ENCODE assay signal across 14 cellular contexts in the genomic region with DNA sequence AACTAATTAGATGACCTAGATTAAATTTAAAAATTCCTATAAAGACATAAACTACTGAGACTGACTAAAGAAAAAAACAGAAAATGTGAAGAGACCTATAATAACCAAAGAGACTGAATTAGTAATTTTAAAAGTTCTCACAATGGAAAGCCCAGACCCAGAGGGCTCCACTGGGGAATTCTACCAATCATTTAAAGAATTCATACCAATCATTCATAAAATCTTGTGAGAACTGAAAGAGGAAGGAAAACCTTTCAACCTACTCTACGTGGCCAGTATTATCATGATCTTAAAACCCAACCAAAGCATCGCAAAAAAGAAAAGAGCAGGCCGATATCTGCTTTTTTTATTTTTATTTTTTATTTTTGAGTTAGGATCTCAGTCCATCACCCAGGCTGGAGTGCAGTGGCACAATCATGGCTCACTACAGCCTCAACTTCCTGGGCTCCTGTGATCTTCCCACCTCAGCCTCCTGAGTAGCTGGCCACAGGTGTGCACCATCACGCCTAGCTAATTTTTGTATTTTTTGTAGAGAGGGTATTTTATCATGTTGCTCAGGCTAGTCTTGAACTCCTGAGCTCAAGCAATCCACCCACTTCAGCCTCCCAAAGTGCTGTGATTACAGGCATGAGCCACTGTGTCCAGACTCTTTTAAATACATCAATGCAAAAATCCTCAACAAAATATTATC.
DNase-seq lines count a peak whose midpoint lies in the region; ATAC-seq and TF ChIP-seq lines count a peak whose summit lies in the region.
"Had no signal": no experiment of that assay in that cellular context is flagged by ENCODE, and none has a peak within 500 bp of the region (broad histone marks: within the 10 kb centered on the region; RNA-seq: fewer than 3 reads in every experiment).

No MANE protein-coding gene starts in this region.

- H3K4me3 Mint-ChIP-seq in nephron progenitor cell: no peak overlapping the region
- H3K4me3 Mint-ChIP-seq: activated CD4-positive, alpha-beta T cell treated with anti-CD3 and anti-CD28 coated beads, Interleukin-2, amount 10 ng/mL, durations not matched to agents 7 days and 5 days; T-cell had no signal

- no peak for DNase-seq in NCI-H82 treated with DMSO at 0.1 percent for 48 hours (lab: John Stamatoyannopoulos, UW; ENCODE audit: unreplicated experiment)
- no peak for DNase-seq in activated gamma-delta T cell (lab: John Stamatoyannopoulos, UW)
- DNase-seq in NOMO-1 treated with dmso at 0.1 percent for 144 hours (lab: John Stamatoyannopoulos, UW; ENCODE audit: unreplicated experiment): no peak
- no peak for DNase-seq in nephron progenitor cell
- DNase-seq: activated CD4-positive, alpha-beta T cell treated with anti-CD3 and anti-CD28 coated beads, Interleukin-2, amount 10 ng/mL, durations not matched to agents 7 days and 5 days; activated effector memory CD4-positive, alpha-beta T cell treated with Interleukin-2 at 50 U/mL for 16 hours; H7; left ventricle myocardium superior; NCI-H1930; T-cell had no signal

- H3K27ac Mint-ChIP-seq in nephron progenitor cell: no peak overlapping the region
- H3K27ac Mint-ChIP-seq: activated CD4-positive, alpha-beta T cell treated with anti-CD3 and anti-CD28 coated beads, Interleukin-2, amount 10 ng/mL, durations not matched to agents 7 days and 5 days; T-cell had no signal

- H3K36me3 Mint-ChIP-seq in nephron progenitor cell (ENCODE audit: low read depth): peaks cover 4% of the 10 kb centered on the region
- H3K36me3 Mint-ChIP-seq: T-cell had no signal

- peak; percentile 99 for ATAC-seq in GM18508 (IDR thresholded peaks at IDR 0.05; ENCODE audit: insufficient read depth, unreplicated experiment)
- peak; percentile 92 for ATAC-seq in GM19467 (IDR thresholded peaks at IDR 0.05; ENCODE audit: unreplicated experiment)
- peak; percentile 97 for ATAC-seq in HG02840 (IDR thresholded peaks at IDR 0.05; ENCODE audit: low FRiP score, unreplicated experiment)
- ATAC-seq in HG03439 (IDR thresholded peaks at IDR 0.05; ENCODE audit: unreplicated experiment): peak; percentile 86
- ATAC-seq: left ventricle myocardium superior, T-cell had no signal

- peaks cover 19% of the 10 kb centered on the region for H3K27me3 Mint-ChIP-seq in nephron progenitor cell (ENCODE audit: low read depth, poor library complexity)

- H3K9me3 Mint-ChIP-seq in nephron progenitor cell: peaks cover 12% of the 10 kb centered on the region
- H3K9me3 Mint-ChIP-seq: activated CD4-positive, alpha-beta T cell treated with anti-CD3 and anti-CD28 coated beads, Interleukin-2, amount 10 ng/mL, durations not matched to agents 7 days and 5 days; T-cell had no signal

- TF ChIP-seq CTCF in nephron progenitor cell (IDR thresholded peaks at IDR 0.05): no peak

- H3K4me1 Mint-ChIP-seq in nephron progenitor cell: no peaks in the 10 kb centered on the region
- H3K4me1 Mint-ChIP-seq: activated CD4-positive, alpha-beta T cell treated with anti-CD3 and anti-CD28 coated beads, Interleukin-2, amount 10 ng/mL, durations not matched to agents 7 days and 5 days; T-cell had no signal
